In genomic region chr4:98958065-98958464, GRCh38 we compare ENCODE assay signal across 26 cellular contexts.
"Had no signal": no experiment of that assay in that cellular context is flagged by ENCODE, and none has a peak within 500 bp of the region (broad histone marks: within the 10 kb centered on the region; RNA-seq: fewer than 3 reads in every experiment).

No MANE protein-coding gene starts in this region.

- ATAC-seq: psoas muscle; sciatic nerve; stimulated activated naive B cell treated with anti-CD40 and anti-IgM and Interleukin-4, amounts not matched to agents 10 μg/mL and 1 μg/mL and 100 μg/mL, for 72 hours; stimulated activated naive CD8-positive, alpha-beta T cell treated with anti-CD3 and anti-CD28 coated beads, Interleukin-15, amount 100 ng/mL, for 72 hours had no signal

- H3K27ac ChIP-seq: dorsolateral prefrontal cortex, hepatocyte, left ventricle myocardium inferior, psoas muscle, spleen, testis, transverse colon had no signal

- H3K4me3 ChIP-seq: dorsolateral prefrontal cortex, hepatocyte, left ventricle myocardium inferior, lung, psoas muscle, spleen, testis, transverse colon had no signal

- H3K27me3 ChIP-seq: dorsolateral prefrontal cortex, hepatocyte, spleen, testis, transverse colon had no signal

- H3K4me1 ChIP-seq: left ventricle myocardium inferior, psoas muscle, spleen, testis, transverse colon had no signal

- H3K79me2 ChIP-seq: hepatocyte had no signal

- H2AFZ ChIP-seq: hepatocyte had no signal

- H3K4me1 Mint-ChIP-seq: nephron; stimulated activated naive B cell treated with anti-CD40 and anti-IgM and Interleukin-4, amounts not matched to agents 10 μg/mL and 1 μg/mL and 100 μg/mL, for 72 hours; stimulated activated naive CD8-positive, alpha-beta T cell treated with anti-CD3 and anti-CD28 coated beads, Interleukin-15, amount 100 ng/mL, for 72 hours had no signal

- H3K4me2 ChIP-seq: hepatocyte had no signal

- H3K9me3 Mint-ChIP-seq: nephron; stimulated activated naive CD8-positive, alpha-beta T cell treated with anti-CD3 and anti-CD28 coated beads, Interleukin-15, amount 100 ng/mL, for 72 hours had no signal

- H3K36me3 ChIP-seq: left ventricle myocardium inferior, spleen, transverse colon had no signal

- H3K9me3 ChIP-seq: left ventricle myocardium inferior, psoas muscle, spleen, testis, transverse colon had no signal

- H3K4me3 Mint-ChIP-seq: naive B cell; nephron; stimulated activated naive B cell treated with anti-CD40 and anti-IgM and Interleukin-4, amounts not matched to agents 10 μg/mL and 1 μg/mL and 100 μg/mL, for 72 hours; stimulated activated naive CD8-positive, alpha-beta T cell treated with anti-CD3 and anti-CD28 coated beads, Interleukin-15, amount 100 ng/mL, for 72 hours had no signal

- H3K36me3 Mint-ChIP-seq: stimulated activated naive B cell treated with anti-CD40 and anti-IgM and Interleukin-4, amounts not matched to agents 10 μg/mL and 1 μg/mL and 100 μg/mL, for 72 hours had no signal

- DNase-seq: cortex of kidney; dorsolateral prefrontal cortex; effector CD8-positive, alpha-beta T cell; foreskin melanocyte; head of caudate nucleus; kidney; left cardiac atrium; left ventricle myocardium inferior; mesenchymal stem cell; midbrain; naive B cell; occipital lobe; psoas muscle; retina; spleen; stimulated activated CD4-positive, alpha-beta T cell treated with anti-CD3 and anti-CD28 coated beads, Interleukin-15, amount 100 ng/mL, for 24 hours; stimulated activated CD4-positive, alpha-beta T cell treated with anti-CD3 and anti-CD28 coated beads, Interleukin-1b, Interleukin-23, amount 100 ng/mL, for 48 hours; stimulated activated CD4-positive, alpha-beta T cell treated with anti-CD3 and anti-CD28 coated beads, Interleukin-4, amount 100 ng/mL, for 24 hours; stimulated activated naive B cell treated with anti-CD40 and anti-IgM and Interleukin-4, amounts not matched to agents 10 μg/mL and 1 μg/mL and 100 μg/mL, for 72 hours; stimulated activated naive CD8-positive, alpha-beta T cell treated with anti-CD3 and anti-CD28 coated beads, Interleukin-15, amount 100 ng/mL, for 72 hours; testis; transverse colon had no signal

- H3K27ac Mint-ChIP-seq: nephron; stimulated activated naive B cell treated with anti-CD40 and anti-IgM and Interleukin-4, amounts not matched to agents 10 μg/mL and 1 μg/mL and 100 μg/mL, for 72 hours; stimulated activated naive CD8-positive, alpha-beta T cell treated with anti-CD3 and anti-CD28 coated beads, Interleukin-15, amount 100 ng/mL, for 72 hours had no signal
